Comparison of ENCODE assay signal across 19 cellular contexts in genomic region chr11:35322321-35322979, GRCh38.
DNase-seq lines count a peak whose midpoint lies in the region; ATAC-seq, FAIRE-seq and TF ChIP-seq lines count a peak whose summit lies in the region.
"Had no signal": no experiment of that assay in that cellular context is flagged by ENCODE, and none has a peak within 500 bp of the region (broad histone marks: within the 10 kb centered on the region; RNA-seq: fewer than 3 reads in every experiment).

No MANE protein-coding gene starts in this region.

- H3K36me3 Mint-ChIP-seq in HFFc6 (ENCODE audit: low read depth) = peaks cover 5% of the 10 kb centered on the region; the same call in 1 of the 2 replicates
- peaks cover 4% of the 10 kb centered on the region for H3K36me3 Mint-ChIP-seq in astrocyte (ENCODE audit: low read depth, unreplicated experiment)
- H3K36me3 Mint-ChIP-seq in activated T-helper 1 cell treated with anti-CD3 and anti-CD28 coated beads, Interleukin-12 subunit alpha, Interleukin-12 subunit beta, Interleukin-2, Interleukin-4 antibody, amounts not matched to agents 30 ng/mL and 10 ng/mL and 1 ng/mL, durations not matched to agents 14 hours and 24 hours and 36 hours (ENCODE audit: low read depth) = peaks cover 1% of the 10 kb centered on the region
- H3K36me3 Mint-ChIP-seq: stimulated activated memory B cell treated with anti-CD40 and anti-IgM and Interleukin-4, amounts not matched to agents 10 μg/mL and 1 μg/mL and 100 μg/mL, for 72 hours had no signal

- H2BK120ac ChIP-seq in trophoblast cell (ENCODE audit: insufficient read depth, low read length, poor library complexity) = no peak overlapping the region

- H3K18ac ChIP-seq in trophoblast cell (ENCODE audit: low read length) = no peak overlapping the region

- H2AK5ac ChIP-seq in trophoblast cell (ENCODE audit: low read length) = no peak overlapping the region

- H3K4me1 ChIP-seq in astrocyte (ENCODE audit: insufficient read depth, low read length) (peaks cover 22% of the 10 kb centered on the region), trophoblast cell (ENCODE audit: control insufficient read depth in 1 of 2, insufficient read depth in 2 of 2, low read length in 2 of 2) (peaks cover 0 to 1% of the 10 kb centered on the region in 2 experiments)

- H4K8ac ChIP-seq in trophoblast cell (ENCODE audit: low read depth, low read length) = no peak overlapping the region

- H3K4me1 Mint-ChIP-seq in HFFc6 (ENCODE audit: low read depth) = peaks cover 77% of the 10 kb centered on the region
- H3K4me1 Mint-ChIP-seq in astrocyte (ENCODE audit: low read depth, unreplicated experiment) = peaks cover 5% of the 10 kb centered on the region
- H3K4me1 Mint-ChIP-seq in activated T-helper 1 cell treated with anti-CD3 and anti-CD28 coated beads, Interleukin-12 subunit alpha, Interleukin-12 subunit beta, Interleukin-2, Interleukin-4 antibody, amounts not matched to agents 30 ng/mL and 10 ng/mL and 1 ng/mL, durations not matched to agents 14 hours and 24 hours and 36 hours (ENCODE audit: low read depth) = peaks cover 7% of the 10 kb centered on the region

- peak; percentile 32 for FAIRE-seq in astrocyte (lab: Jason Lieb, UNC)
- FAIRE-seq: GM12878, HTR-8/SVneo had no signal

- H4K20me1 ChIP-seq in astrocyte (ENCODE audit: insufficient read depth, low read length) = no peaks in the 10 kb centered on the region

- no peak for DNase-seq in HFFc6
- no peak for DNase-seq in astrocyte (ENCODE audit: low read depth)
- DNase-seq in trophoblast cell = peak; percentile 41 to 86
- DNase-seq in activated T-helper 1 cell treated with anti-CD3 and anti-CD28 coated beads, Interleukin-12 subunit alpha, Interleukin-12 subunit beta, Interleukin-2, Interleukin-4 antibody, amounts not matched to agents 30 ng/mL and 10 ng/mL and 1 ng/mL, durations not matched to agents 14 hours and 24 hours and 36 hours (ENCODE audit: low spot score) = no peak
- no peak for DNase-seq in dorsolateral prefrontal cortex
- DNase-seq: amygdala; caudate nucleus; CD4-positive, alpha-beta memory T cell; dermis blood vessel endothelial cell; left ventricle myocardium superior; RPMI8226 had no signal

- no peak overlapping the region for H4K91ac ChIP-seq in trophoblast cell (ENCODE audit: low read depth, low read length)

- H3K27me3 ChIP-seq in astrocyte (ENCODE audit: insufficient read depth, low read length) (no peaks in the 10 kb centered on the region), trophoblast cell (ENCODE audit: insufficient read depth, low read length) (no peaks in the 10 kb centered on the region), dorsolateral prefrontal cortex (no peaks in the 10 kb centered on the region)

- H3K36me3 ChIP-seq in astrocyte (ENCODE audit: insufficient read depth, low read length) (no peaks in the 10 kb centered on the region), trophoblast cell (ENCODE audit: control insufficient read depth in 1 of 2, insufficient read depth in 2 of 2, low read length in 2 of 2) (no peaks in the 10 kb centered on the region)

- H2BK5ac ChIP-seq in trophoblast cell (ENCODE audit: low read depth, low read length, poor library complexity) = no peak overlapping the region

- no peak overlapping the region for H2BK12ac ChIP-seq in trophoblast cell (ENCODE audit: low read length)

- H4K12ac ChIP-seq in trophoblast cell (ENCODE audit: low read depth, low read length) = no peak overlapping the region

- WGBS in trophoblast cell (ENCODE audit: extremely low coverage, insufficient coverage, insufficient read length) = no CpG with 5 or more reads among the region's 3 CpGs

- peak overlapping the region; percentile 89 for H3K27ac Mint-ChIP-seq in HFFc6
- no peak overlapping the region for H3K27ac Mint-ChIP-seq in astrocyte (ENCODE audit: unreplicated experiment)
- H3K27ac Mint-ChIP-seq in activated T-helper 1 cell treated with anti-CD3 and anti-CD28 coated beads, Interleukin-12 subunit alpha, Interleukin-12 subunit beta, Interleukin-2, Interleukin-4 antibody, amounts not matched to agents 30 ng/mL and 10 ng/mL and 1 ng/mL, durations not matched to agents 14 hours and 24 hours and 36 hours = no peak overlapping the region
- H3K27ac Mint-ChIP-seq: progenitor cell of endocrine pancreas; stimulated activated memory B cell treated with anti-CD40 and anti-IgM and Interleukin-4, amounts not matched to agents 10 μg/mL and 1 μg/mL and 100 μg/mL, for 72 hours had no signal

- no peak overlapping the region for H3K4ac ChIP-seq in trophoblast cell (ENCODE audit: low read depth, low read length)

- no peak overlapping the region for H3K23ac ChIP-seq in trophoblast cell (ENCODE audit: low read length)

- H2AFZ ChIP-seq in astrocyte (ENCODE audit: low read depth, low read length) (no peak overlapping the region), trophoblast cell (ENCODE audit: insufficient read depth, low read length, poor library complexity) (no peak overlapping the region)

- ATAC-seq in GM18868 (IDR thresholded peaks at IDR 0.05; ENCODE audit: unreplicated experiment) = peak; percentile 6
- no peak for ATAC-seq in HG02610 (IDR thresholded peaks at IDR 0.05; ENCODE audit: unreplicated experiment)
- ATAC-seq: GM12878; stimulated activated memory B cell treated with anti-CD40 and anti-IgM and Interleukin-4, amounts not matched to agents 10 μg/mL and 1 μg/mL and 100 μg/mL, for 72 hours had no signal

- peaks cover 4% of the 10 kb centered on the region; the same call in 1 of the 2 replicates for H3K9me3 Mint-ChIP-seq in HFFc6
- no peaks in the 10 kb centered on the region for H3K9me3 Mint-ChIP-seq in astrocyte (ENCODE audit: unreplicated experiment)
- peaks cover 2% of the 10 kb centered on the region for H3K9me3 Mint-ChIP-seq in activated T-helper 1 cell treated with anti-CD3 and anti-CD28 coated beads, Interleukin-12 subunit alpha, Interleukin-12 subunit beta, Interleukin-2, Interleukin-4 antibody, amounts not matched to agents 30 ng/mL and 10 ng/mL and 1 ng/mL, durations not matched to agents 14 hours and 24 hours and 36 hours
- H3K9me3 Mint-ChIP-seq: stimulated activated memory B cell treated with anti-CD40 and anti-IgM and Interleukin-4, amounts not matched to agents 10 μg/mL and 1 μg/mL and 100 μg/mL, for 72 hours had no signal

- TF ChIP-seq CTCF in HFFc6 (IDR thresholded peaks at IDR 0.05) (no peak), astrocyte (IDR thresholded peaks at IDR 0.05; ENCODE audit: insufficient read depth, low read depth, low read length) (no peak), dorsolateral prefrontal cortex (IDR thresholded peaks at IDR 0.05 in 54 of 56, conservative IDR thresholded peaks at IDR 0.05 in 2 of 56; ENCODE audit: low read depth in 1 of 56, partially characterized antibody in 56 of 56) (no peak)

- H3K27ac ChIP-seq in astrocyte (ENCODE audit: low read depth, low read length) (no peak overlapping the region), trophoblast cell (ENCODE audit: low read depth, low read length) (no peak overlapping the region), dorsolateral prefrontal cortex (peak overlapping the region in 13 of 59 donors; percentile 0 to 73 (median 28))
- H3K27ac ChIP-seq: SK-N-MC had no signal

- no peaks in the 10 kb centered on the region for H3K79me1 ChIP-seq in trophoblast cell (ENCODE audit: low read length)

- H3K14ac ChIP-seq in trophoblast cell (ENCODE audit: low read length) = no peak overlapping the region

- intact Hi-C loops in activated T-helper 1 cell treated with anti-CD3 and anti-CD28 coated beads, Interleukin-12 subunit alpha, Interleukin-12 subunit beta, Interleukin-2, Interleukin-4 antibody, amounts not matched to agents 30 ng/mL and 10 ng/mL and 1 ng/mL, durations not matched to agents 14 hours and 24 hours and 36 hours (cut with micrococcal nuclease) = no loop called here
- intact Hi-C loops in dorsolateral prefrontal cortex (cut with DNase I) = no loop called here

- H3K4me2 ChIP-seq in astrocyte (ENCODE audit: low read length) = peak overlapping the region; percentile 15
- H3K4me2 ChIP-seq in trophoblast cell (ENCODE audit: low read length) = no peak overlapping the region
- H3K4me2 ChIP-seq: smooth muscle cell had no signal

- H3K79me2 ChIP-seq in astrocyte (ENCODE audit: insufficient read depth, low read length) (no peaks in the 10 kb centered on the region), trophoblast cell (ENCODE audit: control insufficient read depth, insufficient read depth, low read length, poor library complexity) (no peaks in the 10 kb centered on the region)

- no peak overlapping the region for H3K9ac ChIP-seq in astrocyte (ENCODE audit: low read length)
- no peak overlapping the region for H3K9ac ChIP-seq in trophoblast cell (ENCODE audit: low read length)

- H3K4me3 ChIP-seq in astrocyte (ENCODE audit: insufficient read depth, low read depth, low read length) (no peak overlapping the region), trophoblast cell (ENCODE audit: low read depth, low read length) (no peak overlapping the region), dorsolateral prefrontal cortex (no peak overlapping the region)
- H3K4me3 ChIP-seq: GM12878, SK-N-MC, smooth muscle cell had no signal

- H3K9me3 ChIP-seq in astrocyte (ENCODE audit: insufficient read depth, low read depth, low read length) = no peaks in the 10 kb centered on the region
- peaks cover 2% of the 10 kb centered on the region for H3K9me3 ChIP-seq in trophoblast cell (ENCODE audit: insufficient read depth, low read depth, low read length)

- H3K4me3 Mint-ChIP-seq in HFFc6 (peak overlapping the region; percentile 25), astrocyte (ENCODE audit: unreplicated experiment) (no peak overlapping the region)
- no peak overlapping the region for H3K4me3 Mint-ChIP-seq in activated T-helper 1 cell treated with anti-CD3 and anti-CD28 coated beads, Interleukin-12 subunit alpha, Interleukin-12 subunit beta, Interleukin-2, Interleukin-4 antibody, amounts not matched to agents 30 ng/mL and 10 ng/mL and 1 ng/mL, durations not matched to agents 14 hours and 24 hours and 36 hours
- H3K4me3 Mint-ChIP-seq: CD4-positive, alpha-beta memory T cell; stimulated activated memory B cell treated with anti-CD40 and anti-IgM and Interleukin-4, amounts not matched to agents 10 μg/mL and 1 μg/mL and 100 μg/mL, for 72 hours had no signal

- H3K27me3 Mint-ChIP-seq in HFFc6 (ENCODE audit: insufficient read depth) (0 out of 2 replicates have a peak, but pooled peaks cover 8% of the 10 kb centered on the region), astrocyte (ENCODE audit: low read depth, unreplicated experiment) (peaks cover 1% of the 10 kb centered on the region)
- H3K27me3 Mint-ChIP-seq in activated T-helper 1 cell treated with anti-CD3 and anti-CD28 coated beads, Interleukin-12 subunit alpha, Interleukin-12 subunit beta, Interleukin-2, Interleukin-4 antibody, amounts not matched to agents 30 ng/mL and 10 ng/mL and 1 ng/mL, durations not matched to agents 14 hours and 24 hours and 36 hours (ENCODE audit: insufficient read depth) = peaks cover 12% of the 10 kb centered on the region
- H3K27me3 Mint-ChIP-seq: CD4-positive, alpha-beta memory T cell; stimulated activated memory B cell treated with anti-CD40 and anti-IgM and Interleukin-4, amounts not matched to agents 10 μg/mL and 1 μg/mL and 100 μg/mL, for 72 hours had no signal

Comparison
In these comparisons a context has a peak if more than half of its experiments do, and no peak if none do; other contexts are left out.
1. DNase-seq: peak in trophoblast cell (2 of 2); none in HFFc6 (single experiment), astrocyte (single experiment), activated T-helper 1 cell treated with anti-CD3 and anti-CD28 coated beads, Interleukin-12 subunit alpha, Interleukin-12 subunit beta, Interleukin-2, Interleukin-4 antibody, amounts not matched to agents 30 ng/mL and 10 ng/mL and 1 ng/mL, durations not matched to agents 14 hours and 24 hours and 36 hours (single experiment) and dorsolateral prefrontal cortex (0 of 10).